7 cellular contexts compared by ENCODE assay signal in the genomic region with DNA sequence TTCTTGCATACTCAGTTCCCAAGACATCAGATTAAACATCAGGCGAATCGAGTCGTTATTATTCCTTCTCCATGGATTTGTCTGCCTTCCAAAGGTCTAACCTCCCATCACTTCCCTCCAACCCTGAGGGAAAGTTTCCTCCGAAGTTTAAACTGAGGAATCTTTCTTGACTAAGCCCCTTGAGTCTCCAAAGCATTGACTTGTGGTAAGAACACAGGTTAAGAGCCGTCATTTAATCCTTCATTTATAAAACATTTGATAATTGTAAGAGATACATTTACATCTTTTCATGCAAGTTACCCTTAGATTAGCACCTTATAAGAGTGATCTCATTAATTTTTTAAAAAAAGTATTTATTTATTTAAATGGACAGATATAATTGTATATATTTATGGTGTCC.
"Had no signal": no experiment of that assay in that cellular context is flagged by ENCODE, and none has a peak within 500 bp of the region (broad histone marks: within the 10 kb centered on the region; RNA-seq: fewer than 3 reads in every experiment).

Gene OR7A10, minus strand, starts transcription at position 101 of the 400 bp plus-strand sequence. CDS start 7,045 bp downstream, outside the sequence.

- H3K27ac Mint-ChIP-seq: GM23338, H9, HFFc6 had no signal

- DNase-seq: GM23248, GOT3, H7, H9, HCEC 1CT, HFFc6 had no signal

- H3K4me3 Mint-ChIP-seq: GM23338, H9, HFFc6 had no signal

- H3K4me1 Mint-ChIP-seq: GM23338, H9 had no signal
